ENCODE assay signal across 9 cellular contexts in genomic region chr7:7718461-7718860, GRCh38. TPM values are rescaled to one million over a fixed set of nuclear protein-coding genes. Genes with fewer than 3 reads are reported as not detected.
A peak's percentile ranks its signal among the peaks of the same experiment; 100 is the strongest.
DNase-seq lines count a peak whose midpoint lies in the region; ATAC-seq and FAIRE-seq lines count a peak whose summit lies in the region.
"Had no signal": no experiment of that assay in that cellular context is flagged by ENCODE, and none has a peak within 500 bp of the region (broad histone marks: within the 10 kb centered on the region; RNA-seq: fewer than 3 reads in every experiment).

TSS of gene RPA3 (minus strand) at chr7:7718607. CDS start at chr7:7640418, 78,189 bp downstream.

- no peaks in the 10 kb centered on the region for H3K9me3 Mint-ChIP-seq in activated T-cell treated with anti-CD3 and anti-CD28 coated beads, Interleukin-2, amount 50 U/mL, for 4 hours
- no peaks in the 10 kb centered on the region for H3K9me3 Mint-ChIP-seq in activated naive CD8-positive, alpha-beta T cell treated with anti-CD3 and anti-CD28 coated beads, Interleukin-2, amount 50 U/mL, for 24 hours
- H3K9me3 Mint-ChIP-seq: memory B cell had no signal

- no peak within 1 kb of the TSS for H3K4me3 Mint-ChIP-seq in activated T-cell treated with anti-CD3 and anti-CD28 coated beads, Interleukin-2, amount 50 U/mL, for 4 hours
- H3K4me3 Mint-ChIP-seq in activated naive CD8-positive, alpha-beta T cell treated with anti-CD3 and anti-CD28 coated beads, Interleukin-2, amount 50 U/mL, for 24 hours, result peak within 1 kb of the TSS; percentile 58
- H3K4me3 Mint-ChIP-seq: memory B cell had no signal

- no peak for ATAC-seq in activated T-cell treated with anti-CD3 and anti-CD28 coated beads, Interleukin-2, amount 50 U/mL, for 4 hours
- no peak for ATAC-seq in activated naive CD8-positive, alpha-beta T cell treated with anti-CD3 and anti-CD28 coated beads, Interleukin-2, amount 50 U/mL, for 24 hours
- no peak for ATAC-seq in left lobe of liver
- ATAC-seq in GM21737 (IDR thresholded peaks at IDR 0.05; ENCODE audit: unreplicated experiment), result no peak

- DNase-seq in activated T-cell treated with anti-CD3 and anti-CD28 coated beads, Interleukin-2, amount 50 U/mL, for 4 hours, result no peak
- DNase-seq in activated T-cell treated with anti-CD3 and anti-CD28 coated beads, Interleukin-2, amount 50 U/mL, for 48 hours, result no peak
- no peak for DNase-seq in activated naive CD8-positive, alpha-beta T cell treated with anti-CD3 and anti-CD28 coated beads, Interleukin-2, amount 50 U/mL, for 24 hours
- no peak for DNase-seq in left lobe of liver (ENCODE audit: low spot score)
- no peak for DNase-seq in ureter (ENCODE audit: low spot score)
- no peak for DNase-seq in urothelium cell line (ENCODE audit: low spot score)
- DNase-seq in amygdala (lab: John Stamatoyannopoulos, UW), result no peak

- H3K27me3 Mint-ChIP-seq in activated T-cell treated with anti-CD3 and anti-CD28 coated beads, Interleukin-2, amount 50 U/mL, for 4 hours (ENCODE audit: low read depth), result no peaks in the 10 kb centered on the region
- no peaks in the 10 kb centered on the region for H3K27me3 Mint-ChIP-seq in activated naive CD8-positive, alpha-beta T cell treated with anti-CD3 and anti-CD28 coated beads, Interleukin-2, amount 50 U/mL, for 24 hours
- H3K27me3 Mint-ChIP-seq: memory B cell had no signal

- H3K4me1 Mint-ChIP-seq in activated T-cell treated with anti-CD3 and anti-CD28 coated beads, Interleukin-2, amount 50 U/mL, for 4 hours (ENCODE audit: low read depth), result peaks cover 16% of the 10 kb centered on the region
- peaks cover 41% of the 10 kb centered on the region for H3K4me1 Mint-ChIP-seq in activated naive CD8-positive, alpha-beta T cell treated with anti-CD3 and anti-CD28 coated beads, Interleukin-2, amount 50 U/mL, for 24 hours

- H3K36me3 Mint-ChIP-seq in activated T-cell treated with anti-CD3 and anti-CD28 coated beads, Interleukin-2, amount 50 U/mL, for 4 hours (ENCODE audit: insufficient read depth), result peaks cover 8% of the 10 kb centered on the region
- H3K36me3 Mint-ChIP-seq in activated naive CD8-positive, alpha-beta T cell treated with anti-CD3 and anti-CD28 coated beads, Interleukin-2, amount 50 U/mL, for 24 hours (ENCODE audit: low read depth), result peaks cover 15% of the 10 kb centered on the region

- peak within 1 kb of the TSS; percentile 85 for H3K27ac Mint-ChIP-seq in activated naive CD8-positive, alpha-beta T cell treated with anti-CD3 and anti-CD28 coated beads, Interleukin-2, amount 50 U/mL, for 24 hours
- H3K27ac Mint-ChIP-seq: memory B cell had no signal

- no peak for FAIRE-seq in urothelium cell line (lab: Jason Lieb, UNC)

RNA-seq across cellular contexts. Expression of gene RPA3, which starts in this region (rescaled TPM):
- 10 to 100 TPM; 76.9 to 82.6 (median 79.2) TPM for total RNA-seq in activated T-cell treated with anti-CD3 and anti-CD28 coated beads, Interleukin-2, amount 50 U/mL, for 4 hours
- total RNA-seq in left lobe of liver (18.2 TPM), ureter (23.2 TPM)
